In genomic region chr1:234745844-234746797, GRCh38 we compare ENCODE assay signal across 12 cellular contexts.
DNase-seq lines count a peak whose midpoint lies in the region; ATAC-seq and TF ChIP-seq lines count a peak whose summit lies in the region.
"Had no signal": no experiment of that assay in that cellular context is flagged by ENCODE, and none has a peak within 500 bp of the region (broad histone marks: within the 10 kb centered on the region; RNA-seq: fewer than 3 reads in every experiment).

No MANE protein-coding gene starts in this region.

- H3K79me2 ChIP-seq in SK-N-SH (ENCODE audit: insufficient read depth), result no peaks in the 10 kb centered on the region

- H3K4me2 ChIP-seq in SK-N-SH, result peak overlapping the region; percentile 26; the same call in 1 of the 2 replicates

- H3K4me3 Mint-ChIP-seq in chondrocyte (ENCODE audit: unreplicated experiment), result no peak overlapping the region
- H3K4me3 Mint-ChIP-seq: CD4-positive, alpha-beta T cell; T-cell had no signal

- H3K36me3 ChIP-seq in SK-N-SH (replicated peaks in 1 of 2; ENCODE audit: control insufficient read depth in 1 of 2, insufficient read depth in 2 of 2, low read length in 1 of 2), result no peaks in the 10 kb centered on the region
- H3K36me3 ChIP-seq in effector memory CD4-positive, alpha-beta T cell (ENCODE audit: control insufficient read depth, insufficient read depth, low read length), result no peaks in the 10 kb centered on the region
- H3K36me3 ChIP-seq: stomach had no signal

- H3K27me3 Mint-ChIP-seq in chondrocyte (ENCODE audit: low read depth), result no peaks in the 10 kb centered on the region
- H3K27me3 Mint-ChIP-seq: CD4-positive, alpha-beta T cell; T-cell had no signal

- peak overlapping the region; percentile 15 for H2AFZ ChIP-seq in SK-N-SH (ENCODE audit: low read depth)

- H3K27ac ChIP-seq in SK-N-SH (ENCODE audit: low read depth in 2 of 2, low read length in 1 of 2), result peak overlapping the region; percentile 59 to 84
- H3K27ac ChIP-seq in effector memory CD4-positive, alpha-beta T cell (ENCODE audit: insufficient read depth, low read length, poor library complexity, severe bottlenecking), result no peak overlapping the region
- H3K27ac ChIP-seq: stomach had no signal

- DNase-seq in COLO668 (lab: John Stamatoyannopoulos, UW; ENCODE audit: unreplicated experiment) (peak; percentile 65), NCI-H1092 (lab: John Stamatoyannopoulos, UW) (peak; percentile 49), SK-N-SH (peak; percentile 71), islet precursor cell (peak; percentile 95), chondrocyte (ENCODE audit: low spot score) (no peak), cerebellar nuclear complex (lab: John Stamatoyannopoulos, UW) (no peak)
- DNase-seq in effector memory CD4-positive, alpha-beta T cell, result no peak
- DNase-seq: CD4-positive, alpha-beta T cell; stimulated activated CD4-positive, alpha-beta T cell treated with anti-CD3 and anti-CD28 coated beads, Interleukin-12 subunit alpha, Interleukin-12 subunit beta, amount 100 ng/mL, for 4 hours; stomach; T-cell had no signal

- no peak overlapping the region for H3K4me3 ChIP-seq in SK-N-SH (ENCODE audit: low read depth in 2 of 2, low read length in 1 of 2)
- no peak overlapping the region for H3K4me3 ChIP-seq in effector memory CD4-positive, alpha-beta T cell (ENCODE audit: insufficient read depth, low read depth, low read length, poor library complexity, severe bottlenecking)
- H3K4me3 ChIP-seq: stomach had no signal

- CTCF ChIA-PET in SK-N-SH (lab: Yijun Ruan, JAX), result interaction anchor here (0.5 to 2.7 kb wide), 5 partner anchors 8 to 338 kb away, joined by 3 to 9 read pairs (median 4); no protein-coding TSS in a partner anchor

- peaks cover 26% of the 10 kb centered on the region for H3K4me1 Mint-ChIP-seq in chondrocyte (ENCODE audit: low read depth)

- H3K27ac Mint-ChIP-seq in chondrocyte (ENCODE audit: unreplicated experiment), result no peak overlapping the region
- H3K27ac Mint-ChIP-seq: CD4-positive, alpha-beta T cell; T-cell had no signal

- H3K9me2 ChIP-seq in SK-N-SH, result no peaks in the 10 kb centered on the region

- H3K4me1 ChIP-seq in SK-N-SH (ENCODE audit: control insufficient read depth in 1 of 2, insufficient read depth in 2 of 2, low read depth in 1 of 2, low read length in 1 of 2), result peaks cover 29 to 36% of the 10 kb centered on the region in 2 experiments
- no peaks in the 10 kb centered on the region for H3K4me1 ChIP-seq in effector memory CD4-positive, alpha-beta T cell (ENCODE audit: control insufficient read depth, insufficient read depth, low read length, poor library complexity, severe bottlenecking)

- H3K9me3 Mint-ChIP-seq in chondrocyte (ENCODE audit: low read depth), result no peaks in the 10 kb centered on the region
- H3K9me3 Mint-ChIP-seq: CD4-positive, alpha-beta T cell; T-cell had no signal

- no peak overlapping the region for H3K9ac ChIP-seq in SK-N-SH

- TF ChIP-seq CTCF in SK-N-SH (IDR thresholded peaks at IDR 0.05) (no peak), chondrocyte (IDR thresholded peaks at IDR 0.05) (no peak)

- H3K9me3 ChIP-seq in SK-N-SH, result no peaks in the 10 kb centered on the region
- H3K9me3 ChIP-seq in effector memory CD4-positive, alpha-beta T cell (ENCODE audit: control insufficient read depth, low read length), result no peaks in the 10 kb centered on the region
- H3K9me3 ChIP-seq: stomach had no signal

- no peaks in the 10 kb centered on the region for H3K36me3 Mint-ChIP-seq in chondrocyte (ENCODE audit: low read depth)
- H3K36me3 Mint-ChIP-seq: T-cell had no signal

- peak; percentile 67 to 80; a peak in 3 of 4 replicates for TF ChIP-seq EP300 in SK-N-SH (IDR thresholded peaks at IDR 0.05; ENCODE audit: borderline replicate concordance in 1 of 2, low read depth in 1 of 2, low read length in 1 of 2)

- H3F3A ChIP-seq in SK-N-SH (replicated peaks; ENCODE audit: insufficient read depth), result peaks cover 36% of the 10 kb centered on the region

- no peaks in the 10 kb centered on the region for H3K27me3 ChIP-seq in SK-N-SH (ENCODE audit: insufficient read depth)
- H3K27me3 ChIP-seq in effector memory CD4-positive, alpha-beta T cell (replicated peaks; ENCODE audit: control insufficient read depth, insufficient read depth, low read length, poor library complexity, severe bottlenecking), result no peaks in the 10 kb centered on the region
- H3K27me3 ChIP-seq: stomach had no signal

- POLR2A ChIA-PET in SK-N-SH (lab: Yijun Ruan, JAX), result interaction anchor here (0.8 to 1.4 kb wide), 2 partner anchors 9 to 134 kb away, joined by 4 to 5 read pairs; no protein-coding TSS in a partner anchor

- WGBS in SK-N-SH (ENCODE audit: low lambda C conversion rate), result 36% methylated on average over 15 of the region's 15 CpGs

- TF ChIP-seq RAD21 in SK-N-SH (IDR thresholded peaks at IDR 0.05; ENCODE audit: low read length), result no peak

- ATAC-seq in GM21447 (IDR thresholded peaks at IDR 0.05; ENCODE audit: unreplicated experiment), result no peak
- ATAC-seq: T-cell had no signal

- no peaks in the 10 kb centered on the region for H4K20me1 ChIP-seq in SK-N-SH (ENCODE audit: insufficient read depth)

TF ChIP-seq in SK-N-SH, 30 proteins besides CTCF, POLR2A, EP300 and RAD21 (continues in another document):
- TF ChIP-seq ZBTB33 (IDR thresholded peaks at IDR 0.05; ENCODE audit: borderline replicate concordance, low read depth) (no peak), CHD2 (IDR thresholded peaks at IDR 0.05; ENCODE audit: low read length, partially characterized antibody) (no peak), JUND (IDR thresholded peaks at IDR 0.05) (peak; percentile 88), TCF12 (IDR thresholded peaks at IDR 0.05) (peak; percentile 72), FOSL2 (IDR thresholded peaks at IDR 0.05; ENCODE audit: borderline replicate concordance, low read depth) (peak; percentile 94), MAX (IDR thresholded peaks at IDR 0.05; ENCODE audit: low read depth) (no peak; the same call in none of the 2 replicates), MEF2A (IDR thresholded peaks at IDR 0.05; ENCODE audit: borderline replicate concordance, low read depth) (no peak), NFIC (IDR thresholded peaks at IDR 0.05; ENCODE audit: borderline replicate concordance) (peak; percentile 66), FOXM1 (IDR thresholded peaks at IDR 0.05; ENCODE audit: low read depth) (no peak), EZH2phosphoT487 (IDR thresholded peaks at IDR 0.05; ENCODE audit: borderline replicate concordance, low read depth) (no peak), SIN3A (IDR thresholded peaks at IDR 0.05; ENCODE audit: borderline replicate concordance, low read depth, low read length) (peak; percentile 49; the same call in 1 of the 2 replicates), RXRA (IDR thresholded peaks at IDR 0.05; ENCODE audit: borderline replicate concordance, low read depth) (no peak), GATA2 (CRISPR knock-in tag; IDR thresholded peaks at IDR 0.05) (peak; percentile 66), TAF1 (IDR thresholded peaks at IDR 0.05; ENCODE audit: borderline replicate concordance, low read depth, low read length) (peak; percentile 41; the same call in 1 of the 2 replicates), YY1 (IDR thresholded peaks at IDR 0.05; ENCODE audit: low read depth) (no peak), USF2 (IDR thresholded peaks at IDR 0.05; ENCODE audit: borderline replicate concordance, low read depth, low read length) (no peak)

Comparison
In these comparisons a context has a peak if more than half of its experiments do, and no peak if none do; other contexts are left out.
1. DNase-seq: peak in COLO668 (single experiment), NCI-H1092 (single experiment), SK-N-SH (single experiment) and islet precursor cell (single experiment); none in chondrocyte (single experiment), cerebellar nuclear complex (0 of 2) and effector memory CD4-positive, alpha-beta T cell (0 of 3).